In genomic region chr12:106956048-106956935, GRCh38 we compare ENCODE assay signal across 8 cellular contexts. TPM values are rescaled to one million over a fixed set of nuclear protein-coding genes. Genes with fewer than 3 reads are reported as not detected.
DNase-seq lines count a peak whose midpoint lies in the region; TF ChIP-seq lines count a peak whose summit lies in the region.

No MANE protein-coding gene starts in this region.

- no peak overlapping the region for H4K5ac ChIP-seq in H9 (ENCODE audit: insufficient read length, low read depth, low read length)

- H3K4me1 ChIP-seq in H9 (ENCODE audit: insufficient read depth, low read length): no peaks in the 10 kb centered on the region

- no peak overlapping the region for H3K23ac ChIP-seq in H9 (ENCODE audit: insufficient read length, low read depth, low read length)

- H3K79me2 ChIP-seq in H9 (ENCODE audit: insufficient read depth, low read length): 0 out of 2 replicates have a peak, but pooled peaks cover 2% of the 10 kb centered on the region

- peak overlapping the region; percentile 87 for H3K4me3 ChIP-seq in NB4 (ENCODE audit: low read depth, low read length)

- no peak overlapping the region for H2BK15ac ChIP-seq in H9 (ENCODE audit: low read depth, low read length)

- no peak overlapping the region for H4K91ac ChIP-seq in H9 (ENCODE audit: insufficient read length, low read depth, low read length)

- H3K56ac ChIP-seq in H9 (ENCODE audit: insufficient read length, low read depth, low read length): no peak overlapping the region

- H3K4me1 Mint-ChIP-seq in H9: peaks cover 13% of the 10 kb centered on the region in 2 experiments

- peak overlapping the region; percentile 54 for H3K9ac ChIP-seq in H9 (ENCODE audit: extremely low read depth, insufficient read length, low read length)

- TF ChIP-seq CTCF in H9 (conservative IDR thresholded peaks at IDR 0.05) (peak; percentile 50), NB4 (IDR thresholded peaks at IDR 0.05; ENCODE audit: low read depth, low read length) (peak; percentile 11)

- H3T11ph ChIP-seq in H9 (ENCODE audit: low read length): no peak overlapping the region

- H3K14ac ChIP-seq in H9 (ENCODE audit: insufficient read depth, low read length): peak overlapping the region; percentile 7; the same call in 1 of the 2 replicates

- H3K4me2 ChIP-seq in H9 (ENCODE audit: insufficient read depth, insufficient read length, low read length): peak overlapping the region; percentile 96

- no peak overlapping the region for H4K8ac ChIP-seq in H9 (replicated peaks; ENCODE audit: insufficient read length, low read depth, low read length)

- H3K79me1 ChIP-seq in H9 (ENCODE audit: insufficient read depth, low read depth, low read length, poor library complexity, severe bottlenecking): no peaks in the 10 kb centered on the region

- H3K9me3 Mint-ChIP-seq in H9: no peaks in the 10 kb centered on the region; a peak in 1 of 5 replicates

- H2BK5ac ChIP-seq in H9 (ENCODE audit: insufficient read length, low read length): no peak overlapping the region

- H2BK20ac ChIP-seq in H9 (ENCODE audit: low read depth, low read length, poor library complexity, severe bottlenecking): no peak overlapping the region

- peaks cover 29% of the 10 kb centered on the region for H3K27me3 Mint-ChIP-seq in H9 (ENCODE audit: low read depth)

- no peak overlapping the region for H3K18ac ChIP-seq in H9 (ENCODE audit: insufficient read length, low read depth, low read length)

- H3K27ac Mint-ChIP-seq in H9: peak overlapping the region in 2 of 3 experiments; percentile 66 to 76; a peak in 4 of 7 replicates

- no peaks in the 10 kb centered on the region for H4K20me1 ChIP-seq in H9 (ENCODE audit: control insufficient read depth, insufficient read depth, insufficient read length)

- no peak overlapping the region for H3K27ac ChIP-seq in H9 (ENCODE audit: insufficient read length, low read depth, low read length)

- no peaks in the 10 kb centered on the region; a peak in 1 of 7 replicates for H3K36me3 Mint-ChIP-seq in H9 (ENCODE audit: insufficient read depth in 1 of 3, low read depth in 3 of 3)

- TF ChIP-seq POLR2A in NB4 (IDR thresholded peaks at IDR 0.05; ENCODE audit: extremely low read depth, insufficient read length): no peak

- peak overlapping the region; percentile 88 to 98 for H3K4me3 Mint-ChIP-seq in H9

- peaks cover 10% of the 10 kb centered on the region for H3K23me2 ChIP-seq in H9 (ENCODE audit: insufficient read length, low read depth, low read length, poor library complexity, severe bottlenecking)

- H3K27me3 ChIP-seq in H9 (ENCODE audit: insufficient read depth, low read length): no peaks in the 10 kb centered on the region; the same call in 1 of the 2 replicates

- WGBS in H9 (ENCODE audit: extremely low coverage, insufficient read length, low lambda C conversion rate): no CpG with 5 or more reads among the region's 47 CpGs

- DNase-seq in GF-D8 (lab: John Stamatoyannopoulos, UW) (peak; percentile 39), H9 (peak; percentile 84), NB4 (ENCODE audit: low read depth) (peak; percentile 76), T-helper 22 cell (ENCODE audit: low read depth) (peak; percentile 43), astrocyte of the hippocampus (ENCODE audit: low read depth, low spot score) (peak; percentile 84), hippocampal formation (lab: John Stamatoyannopoulos, UW) (peak; percentile 40 to 45), renal cortical epithelial cell (ENCODE audit: low read depth) (peak; percentile 79), cerebellar nuclear complex (lab: John Stamatoyannopoulos, UW) (no peak)

- no peak overlapping the region for H3K4ac ChIP-seq in H9 (ENCODE audit: low read depth, low read length)

- no peak overlapping the region for H2AK5ac ChIP-seq in H9 (ENCODE audit: insufficient read length, low read length)

- H2AFZ ChIP-seq in H9 (ENCODE audit: low read length): no peak overlapping the region

- H2BK12ac ChIP-seq in H9 (ENCODE audit: insufficient read length, low read depth, low read length): no peak overlapping the region

- H2BK120ac ChIP-seq in H9 (ENCODE audit: low read depth, low read length, poor library complexity, severe bottlenecking): no peak overlapping the region

- H3K9me3 ChIP-seq in H9 (ENCODE audit: control insufficient read depth, low read depth, low read length): no peaks in the 10 kb centered on the region

RNA-seq across cellular contexts. Expression of gene TMEM263, which starts 0.6 kb away (rescaled TPM):
- 10.7 and 11.8 TPM in 2 replicates for total RNA-seq in H9 (2021)
- 82.1 and 89.6 TPM in 2 replicates for total RNA-seq in renal cortical epithelial cell

RNA-seq across cellular contexts. Expression of gene MTERF2, which starts 30.7 kb away (rescaled TPM):
- total RNA-seq in H9 (2021): 5.0 and 7.2 TPM in 2 replicates
- total RNA-seq in renal cortical epithelial cell: 3.8 and 14.0 TPM in 2 replicates

Comparison
In these comparisons a context has a peak if more than half of its experiments do, and no peak if none do; other contexts are left out.
1. DNase-seq: peak in GF-D8 (single experiment), H9 (single experiment), NB4 (single experiment), T-helper 22 cell (single experiment), astrocyte of the hippocampus (single experiment), hippocampal formation (2 of 2) and renal cortical epithelial cell (single experiment); none in cerebellar nuclear complex (0 of 2).